8 cellular contexts compared by ENCODE assay signal in the genomic region with DNA sequence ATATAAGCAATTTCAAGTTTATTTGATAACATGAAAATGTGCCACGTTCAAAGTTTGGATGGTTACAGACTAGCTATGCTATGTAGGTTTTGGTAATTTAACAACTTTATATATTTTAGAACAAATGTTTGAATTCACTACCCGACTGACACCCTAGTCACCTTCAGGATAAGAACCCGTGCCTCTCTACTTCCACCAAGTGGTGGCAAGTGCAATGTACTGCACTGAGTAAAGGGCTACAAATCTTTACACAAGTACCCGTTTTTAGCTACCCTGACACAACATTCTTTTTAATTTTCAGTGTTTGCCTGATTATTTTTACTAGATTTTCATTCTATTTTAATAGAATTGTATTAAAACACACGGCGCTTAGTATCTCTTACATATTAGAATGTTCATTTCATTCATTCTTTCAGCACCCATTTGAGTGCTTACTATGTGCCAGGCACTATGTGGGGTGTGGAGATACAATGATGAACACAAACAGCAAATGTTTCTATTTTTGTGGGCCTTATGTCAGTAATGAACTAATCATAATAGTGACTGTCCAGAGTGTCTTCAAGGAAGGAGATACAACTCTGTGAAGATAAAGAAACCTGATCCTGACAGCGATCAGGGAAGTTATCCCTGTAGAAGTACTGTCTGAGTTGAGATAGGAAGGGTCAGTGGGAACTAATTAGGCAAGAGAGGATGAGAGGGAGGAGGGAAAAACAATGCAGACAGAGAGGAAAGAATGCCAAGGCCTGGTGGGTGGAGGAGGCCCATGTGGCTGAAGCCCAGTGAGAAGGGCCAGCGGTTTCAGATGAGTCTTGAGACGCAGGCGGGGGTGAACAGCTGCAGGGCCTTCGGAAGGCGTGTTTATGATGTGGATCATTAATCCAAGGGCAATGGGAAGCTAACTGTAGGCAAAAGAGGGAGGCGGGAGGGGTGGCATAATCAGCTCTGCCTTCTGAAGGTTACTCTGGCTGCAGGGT. TPM values are rescaled to one million over a fixed set of nuclear protein-coding genes. Genes with fewer than 3 reads are reported as not detected.
DNase-seq lines count a peak whose midpoint lies in the region; ATAC-seq, FAIRE-seq and TF ChIP-seq lines count a peak whose summit lies in the region.

No MANE protein-coding gene starts in this region.

- no peak for TF ChIP-seq POLR2A in stomach (IDR thresholded peaks at IDR 0.05)
- no peak for TF ChIP-seq POLR2A in vagina (IDR thresholded peaks at IDR 0.05)

- TF ChIP-seq CTCF in heart right ventricle (IDR thresholded peaks at IDR 0.05) (peak; percentile 36 to 76 (median 67)), stomach (IDR thresholded peaks at IDR 0.05) (peak in 4 of 7 experiments; percentile 44 to 64 (median 54)), vagina (IDR thresholded peaks at IDR 0.05) (peak in 1 of 3 experiments; percentile 25)

- H3K27me3 ChIP-seq in heart right ventricle (no peaks in the 10 kb centered on the region), adipocyte (replicated peaks; ENCODE audit: control insufficient read depth, insufficient read depth, low read length) (no peaks in the 10 kb centered on the region), stomach (no peaks in the 10 kb centered on the region), vagina (no peaks in the 10 kb centered on the region)

- DNase-seq in heart right ventricle (no peak), Right ventricle myocardium superior (no peak), NOMO-1 treated with DMSO at 0.1 percent for 48 hours (lab: John Stamatoyannopoulos, UW; ENCODE audit: unreplicated experiment) (peak; percentile 68), adipocyte (ENCODE audit: low read depth) (peak; percentile 76), stomach (no peak), vagina (ENCODE audit: extremely low spot score in 2 of 2) (no peak)

- 51 to 54% methylated on average over 13 of the region's 13 CpGs for WGBS in heart right ventricle, 2 donors
- 48 to 59% (median 53%) methylated on average over 13 of the region's 13 CpGs for WGBS in stomach, 5 donors

- FAIRE-seq in islet of Langerhans (lab: Jason Lieb, UNC): peak; percentile 51

- intact Hi-C loops in heart right ventricle (cut with DNase I) (loop anchor here in 2 of 10 donors (10.0 kb wide), 1 partner anchor 127 kb away; a partner anchor contains a TSS), Right ventricle myocardium superior (cut with DNase I) (no loop called here), stomach (cut with DNase I; ENCODE audit: low total_unique reads) (no loop called here), vagina (cut with DNase I) (no loop called here)

- no peak for ATAC-seq in heart right ventricle
- no peak for ATAC-seq in Right ventricle myocardium superior (ENCODE audit: poor library complexity)
- peak; percentile 27 for ATAC-seq in HG03175 (IDR thresholded peaks at IDR 0.05; ENCODE audit: unreplicated experiment)

- no peak for TF ChIP-seq EP300 in stomach (IDR thresholded peaks at IDR 0.05)

- H3K27ac ChIP-seq in heart right ventricle: no peak overlapping the region
- no peak overlapping the region for H3K27ac ChIP-seq in stomach
- no peak overlapping the region for H3K27ac ChIP-seq in vagina

- H3K36me3 ChIP-seq in heart right ventricle (no peaks in the 10 kb centered on the region), adipocyte (ENCODE audit: control insufficient read depth, insufficient read depth, low read length, severe bottlenecking) (no peaks in the 10 kb centered on the region), stomach (no peaks in the 10 kb centered on the region), vagina (no peaks in the 10 kb centered on the region)

- H3K9me3 ChIP-seq in heart right ventricle (no peaks in the 10 kb centered on the region), adipocyte (ENCODE audit: control insufficient read depth, low read length) (no peaks in the 10 kb centered on the region), stomach (no peaks in the 10 kb centered on the region), vagina (no peaks in the 10 kb centered on the region)

- H3K4me1 ChIP-seq in heart right ventricle (peaks cover 4 to 20% (median 11%) of the 10 kb centered on the region in 9 donors), adipocyte (ENCODE audit: control insufficient read depth, insufficient read depth, low read length) (peaks cover 23% of the 10 kb centered on the region), stomach (peaks cover 6 to 17% (median 13%) of the 10 kb centered on the region in 4 donors), vagina (peaks cover 13% of the 10 kb centered on the region)

- no peak overlapping the region for H3K9ac ChIP-seq in adipocyte (ENCODE audit: low read length)

- no peak overlapping the region for H3K4me3 ChIP-seq in heart right ventricle
- H3K4me3 ChIP-seq in adipocyte (ENCODE audit: low read length): no peak overlapping the region
- H3K4me3 ChIP-seq in stomach: no peak overlapping the region
- no peak overlapping the region for H3K4me3 ChIP-seq in vagina

RNA-seq across cellular contexts. Expression of a gene that starts 3.8 kb away (rescaled TPM):
- total RNA-seq in heart right ventricle (1 to 10 TPM in 3 of 10 donors, under 1 TPM in 7; 0.21 to 2.1 (median 0.78) TPM), Right ventricle myocardium superior (0.83 TPM), stomach (1 to 10 TPM in 2 of 5 donors, not detected in 3; 1.8 to 2.2 TPM), vagina (not detected)
- polyA plus RNA-seq in heart right ventricle (under 1 TPM; 0.58 to 0.95 TPM), stomach (1 to 10 TPM in 1 of 3 donors, under 1 TPM in 2; 0.85 to 2.7 (median 0.93) TPM)

RNA-seq across cellular contexts. Expression of a gene that starts 10.0 kb away (rescaled TPM):
- 100 to 1,000 TPM in 8 of 10 donors, 10 to 100 TPM in 2; 89.3 to 223 (median 144) TPM for total RNA-seq in heart right ventricle
- 100 to 1,000 TPM in 1 of 2 donors, 10 to 100 TPM in 1; 87.8 to 243 TPM for polyA plus RNA-seq in heart right ventricle
- 105 TPM for total RNA-seq in Right ventricle myocardium superior
- 100 to 1,000 TPM in 1 of 5 donors, 10 to 100 TPM in 1, 1 to 10 TPM in 1, under 1 TPM in 1, not detected in 1; 0.87 to 295 (median 12.2) TPM for total RNA-seq in stomach
- polyA plus RNA-seq in stomach: 10 to 100 TPM in 1 of 3 donors, 1 to 10 TPM in 2; 3.1 to 10.6 (median 6.5) TPM
- total RNA-seq in vagina: 1.2 TPM

Comparison
In these comparisons a context has a peak if more than half of its experiments do, and no peak if none do; other contexts are left out.
1. DNase-seq: peak in NOMO-1 treated with DMSO at 0.1 percent for 48 hours (single experiment) and adipocyte (single experiment); none in heart right ventricle (0 of 2), Right ventricle myocardium superior (single experiment), stomach (single experiment) and vagina (0 of 2).